8 cellular contexts compared by ENCODE assay signal in the genomic region with DNA sequence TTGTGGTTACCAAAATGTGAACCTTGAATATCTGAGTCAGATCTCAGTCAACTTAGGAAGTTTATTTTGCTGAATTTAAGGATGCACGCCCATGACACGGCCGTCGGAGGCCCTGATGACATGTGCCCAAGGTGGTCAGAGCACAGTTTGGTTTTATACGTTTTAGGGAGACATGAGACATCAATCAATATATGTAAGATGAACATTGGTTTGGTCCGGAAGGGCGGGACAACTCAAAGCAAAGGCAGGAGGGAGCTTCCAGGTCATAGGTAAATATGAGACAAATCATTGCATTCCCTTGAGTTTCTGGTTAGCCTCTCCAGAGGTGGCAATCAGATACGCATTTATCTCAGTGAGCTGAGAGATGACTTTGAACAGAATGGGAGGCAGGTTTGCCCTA. TPM values are rescaled to one million over a fixed set of nuclear protein-coding genes. Genes with fewer than 3 reads are reported as not detected.
DNase-seq lines count a peak whose midpoint lies in the region; TF ChIP-seq lines count a peak whose summit lies in the region.

No MANE protein-coding gene starts in this region.

- peak overlapping the region; percentile 97 for H3K27ac Mint-ChIP-seq in chondrocyte (ENCODE audit: unreplicated experiment)
- H3K27ac Mint-ChIP-seq in nephron progenitor cell = peak overlapping the region; percentile 97

- DNase-seq in MV-4-11 (lab: John Stamatoyannopoulos, UW) = peak; percentile 22
- no peak for DNase-seq in chondrocyte (ENCODE audit: low spot score)
- no peak for DNase-seq in nephron progenitor cell
- no peak for DNase-seq in NCI-H82 treated with DMSO at 0.1 percent for 48 hours (lab: John Stamatoyannopoulos, UW; ENCODE audit: unreplicated experiment)
- no peak for DNase-seq in activated gamma-delta T cell (lab: John Stamatoyannopoulos, UW)
- DNase-seq in NCI-H748 (lab: John Stamatoyannopoulos, UW; ENCODE audit: unreplicated experiment) = no peak
- DNase-seq in AG20443 (ENCODE audit: low spot score) = no peak

- peaks cover 0 to 14% (median 7%) of the 10 kb centered on the region in 11 experiments; a peak in 10 of 22 replicates for H3K36me3 ChIP-seq in BLaER1 treated with 17β-estradiol and CSF1 and Interleukin-3, amounts not matched to agents 10 nM and 100 nM

- TF ChIP-seq CTCF in chondrocyte (IDR thresholded peaks at IDR 0.05) (no peak), nephron progenitor cell (IDR thresholded peaks at IDR 0.05) (no peak)

- no peaks in the 10 kb centered on the region for H3K27me3 ChIP-seq in BLaER1 treated with 17β-estradiol and CSF1 and Interleukin-3, amounts not matched to agents 10 nM and 100 nM

- H3K9me3 Mint-ChIP-seq in chondrocyte (ENCODE audit: low read depth) (no peaks in the 10 kb centered on the region), nephron progenitor cell (peaks cover 4% of the 10 kb centered on the region)

- H3K36me3 Mint-ChIP-seq in chondrocyte (ENCODE audit: low read depth) (peaks cover 3% of the 10 kb centered on the region), nephron progenitor cell (ENCODE audit: low read depth) (peaks cover 8% of the 10 kb centered on the region)

- peaks cover 33 to 50% (median 40%) of the 10 kb centered on the region in 10 experiments for H3K4me1 ChIP-seq in BLaER1 treated with 17β-estradiol and CSF1 and Interleukin-3, amounts not matched to agents 10 nM and 100 nM

- peaks cover 0 to 33% (median 15%) of the 10 kb centered on the region in 11 experiments; a peak in 11 of 22 replicates for H4K20me1 ChIP-seq in BLaER1 treated with 17β-estradiol and CSF1 and Interleukin-3, amounts not matched to agents 10 nM and 100 nM

- peak overlapping the region; percentile 74 to 99 (median 89); a peak in 19 of 20 replicates for H3K4me3 ChIP-seq in BLaER1 treated with 17β-estradiol and CSF1 and Interleukin-3, amounts not matched to agents 10 nM and 100 nM

- H3K9ac ChIP-seq in BLaER1 treated with 17β-estradiol and CSF1 and Interleukin-3, amounts not matched to agents 10 nM and 100 nM = peak overlapping the region; percentile 84 to 97 (median 90)

- peak overlapping the region; percentile 73 to 99 (median 92) for H3K4me2 ChIP-seq in BLaER1 treated with 17β-estradiol and CSF1 and Interleukin-3, amounts not matched to agents 10 nM and 100 nM

- peak overlapping the region; percentile 86 to 97 (median 94) for H3K27ac ChIP-seq in BLaER1 treated with 17β-estradiol and CSF1 and Interleukin-3, amounts not matched to agents 10 nM and 100 nM

- H3K27me3 Mint-ChIP-seq in chondrocyte (ENCODE audit: low read depth) = no peaks in the 10 kb centered on the region
- peaks cover 6% of the 10 kb centered on the region for H3K27me3 Mint-ChIP-seq in nephron progenitor cell (ENCODE audit: low read depth, poor library complexity)

- H3K9me3 ChIP-seq in BLaER1 treated with 17β-estradiol and CSF1 and Interleukin-3, amounts not matched to agents 10 nM and 100 nM (replicated peaks in 1 of 11) = no peaks in the 10 kb centered on the region

- H3K4me3 Mint-ChIP-seq in chondrocyte (ENCODE audit: unreplicated experiment) = peak overlapping the region; percentile 91
- H3K4me3 Mint-ChIP-seq in nephron progenitor cell = peak overlapping the region; percentile 92

- H3K4me1 Mint-ChIP-seq in chondrocyte (ENCODE audit: low read depth) = peaks cover 43% of the 10 kb centered on the region
- peaks cover 40% of the 10 kb centered on the region for H3K4me1 Mint-ChIP-seq in nephron progenitor cell

RNA-seq across cellular contexts. Expression of gene PRMT2, which starts 1.0 kb away (rescaled TPM):
- 122 to 129 TPM (median 128 TPM) in 3 replicates for total RNA-seq in chondrocyte

RNA-seq across cellular contexts. Expression of gene S100B, which starts 29.5 kb away (rescaled TPM):
- 0.41 TPM in 1 of 3 replicates, not detected in the others for total RNA-seq in chondrocyte
